ENCODE assay signal across 8 cellular contexts in genomic region chr17:19090058-19090772, GRCh38. TPM values are rescaled to one million over a fixed set of nuclear protein-coding genes. Genes with fewer than 3 reads are reported as not detected.
DNase-seq lines count a peak whose midpoint lies in the region; ATAC-seq, FAIRE-seq and TF ChIP-seq lines count a peak whose summit lies in the region.
"Not testable (repeated sequence)": the region's sequence is repeated elsewhere in the genome, so short reads cannot be mapped to it uniquely, and the experiment has no call there.
"Had no signal": no experiment of that assay in that cellular context is flagged by ENCODE, and none has a peak within 500 bp of the region (broad histone marks: within the 10 kb centered on the region; RNA-seq: fewer than 3 reads in every experiment).

No MANE protein-coding gene starts in this region.

- H2AFZ ChIP-seq in HCT116 (ENCODE audit: low read depth, low read length, poor library complexity, severe bottlenecking); PC-9; GM12878 (ENCODE audit: control insufficient read depth, low read depth, low read length): not testable (repeated sequence)

- H3K27me3 Mint-ChIP-seq in activated CD8-positive, alpha-beta T cell treated with anti-CD3 and anti-CD28 coated beads, Interleukin-2, amount 10 ng/mL, durations not matched to agents 7 days and 5 days (ENCODE audit: low read depth); natural killer cell treated with Interleukin-12 subunit alpha and Interleukin-12 subunit beta and Interleukin-15 and Interleukin-18, amount 100 ng/mL, for 72 hours: not testable (repeated sequence)

- not testable (repeated sequence) for H3K27me3 ChIP-seq in HCT116 (ENCODE audit: insufficient read depth, low read length); PC-9 (ENCODE audit: insufficient read depth, low read depth); GM12878 (replicated peaks in 1 of 2; ENCODE audit: control insufficient read depth in 2 of 2, insufficient read depth in 2 of 2, low read length in 1 of 2)

- H3K36me3 ChIP-seq in HCT116 (ENCODE audit: control insufficient read depth in 1 of 2, insufficient read depth in 2 of 2, low read length in 2 of 2); PC-9 (ENCODE audit: low read depth); GM12878 (ENCODE audit: control insufficient read depth in 2 of 2, insufficient read depth in 2 of 2, low read length in 1 of 2): not testable (repeated sequence)

- not testable (repeated sequence) for H3F3A ChIP-seq in PC-9 (ENCODE audit: insufficient read depth, low read depth)

- H3K4me1 ChIP-seq in HCT116 (ENCODE audit: control insufficient read depth in 1 of 2, insufficient read depth in 2 of 2, low read length in 2 of 2); PC-9 (replicated peaks; ENCODE audit: insufficient read depth); GM12878 (ENCODE audit: control insufficient read depth, insufficient read depth, low read length): not testable (repeated sequence)

- not testable (repeated sequence) for H3K79me2 ChIP-seq in HCT116 (ENCODE audit: insufficient read depth, low read length); PC-9 (ENCODE audit: low read depth); GM12878 (ENCODE audit: control insufficient read depth, insufficient read depth, low read length)

- not testable (repeated sequence) for H3K4me1 Mint-ChIP-seq in activated CD8-positive, alpha-beta T cell treated with anti-CD3 and anti-CD28 coated beads, Interleukin-2, amount 10 ng/mL, durations not matched to agents 7 days and 5 days (ENCODE audit: low read depth); natural killer cell treated with Interleukin-12 subunit alpha and Interleukin-12 subunit beta and Interleukin-15 and Interleukin-18, amount 100 ng/mL, for 72 hours (ENCODE audit: low read depth in 2 of 2)

- not testable (repeated sequence) for H3K9me3 Mint-ChIP-seq in activated CD8-positive, alpha-beta T cell treated with anti-CD3 and anti-CD28 coated beads, Interleukin-2, amount 10 ng/mL, durations not matched to agents 7 days and 5 days (ENCODE audit: insufficient read depth); natural killer cell treated with Interleukin-12 subunit alpha and Interleukin-12 subunit beta and Interleukin-15 and Interleukin-18, amount 100 ng/mL, for 72 hours

- POLR2A ChIA-PET in HCT116 (lab: Charles Lee); PC-9 (lab: Charles Lee; ENCODE audit: unreplicated experiment); activated CD8-positive, alpha-beta T cell treated with anti-CD3 and anti-CD28 coated beads, Interleukin-2, amount 10 ng/mL, durations not matched to agents 7 days and 5 days (lab: Charles Lee); GM12878 (lab: Charles Lee): not testable (repeated sequence)

- not testable (repeated sequence) for H3K27ac ChIP-seq in HCT116 (ENCODE audit: low read depth, low read length); PC-9; GM12878 (ENCODE audit: control insufficient read depth, insufficient read depth)

- no CpG with 5 or more reads among the region's 13 CpGs for WGBS in GM12878 (ENCODE audit: insufficient coverage, insufficient replicate concordance, low lambda C conversion rate, missing lambda C conversion rate)

- H3K9ac ChIP-seq in HCT116 (ENCODE audit: low read length); GM12878 (ENCODE audit: control insufficient read depth, insufficient read depth, low read length): not testable (repeated sequence)

- H3K9me3 ChIP-seq in HCT116 (ENCODE audit: control insufficient read depth in 1 of 2, insufficient read depth in 1 of 2, low read depth in 1 of 2, low read length in 2 of 2); PC-9 (ENCODE audit: insufficient read depth, low read depth); GM12878 (replicated peaks; ENCODE audit: control insufficient read depth, insufficient read depth, low read length): not testable (repeated sequence)

- RAD21 ChIA-PET in HCT116 (lab: Charles Lee; ENCODE audit: low non-redundant PET in 1 of 2, low total read pairs in 2 of 2, uncharacterized antibody in 2 of 2, unreplicated experiment in 2 of 2); GM12878 (lab: Charles Lee; ENCODE audit: unreplicated experiment): not testable (repeated sequence)

- H3K4me3 ChIP-seq in HCT116 (replicated peaks in 1 of 2; ENCODE audit: low read depth in 1 of 2, low read length in 2 of 2); PC-9; GM12878: not testable (repeated sequence)

- TF ChIP-seq POLR2A in GM18505 (IDR thresholded peaks at IDR 0.05; ENCODE audit: borderline replicate concordance, extremely low read depth, insufficient read depth, insufficient read length); HCT116 (IDR thresholded peaks at IDR 0.05; ENCODE audit: borderline replicate concordance, extremely low read depth, insufficient read depth, insufficient read length); GM12878 (IDR thresholded peaks at IDR 0.05; ENCODE audit: low read depth, low read length): not testable (repeated sequence)

- FAIRE-seq in GM12878 (lab: Jason Lieb, UNC), result not testable (repeated sequence)

- not testable (repeated sequence) for H3K4me3 Mint-ChIP-seq in activated CD8-positive, alpha-beta T cell treated with anti-CD3 and anti-CD28 coated beads, Interleukin-2, amount 10 ng/mL, durations not matched to agents 7 days and 5 days; natural killer cell treated with Interleukin-12 subunit alpha and Interleukin-12 subunit beta and Interleukin-15 and Interleukin-18, amount 100 ng/mL, for 72 hours

- SMC1A ChIA-PET in GM12878 (lab: Charles Lee; ENCODE audit: uncharacterized antibody, unreplicated experiment), result not testable (repeated sequence)

- TSS peak; percentile 62 for BruUV-seq in HCT116 (replicated peaks; lab: Mats Ljungman, UMichigan)
- TSS peak; percentile 15 for BruUV-seq in PC-9 (replicated peaks; lab: Mats Ljungman, UMichigan)
- BruUV-seq in GM12878 (replicated peaks; lab: Mats Ljungman, UMichigan), result TSS peak; percentile 67

- TF ChIP-seq EP300 in GM12878 (IDR thresholded peaks at IDR 0.05; ENCODE audit: borderline replicate concordance in 1 of 2, control insufficient read depth in 1 of 2, low read depth in 2 of 2, low read length in 2 of 2), result not testable (repeated sequence)

- not testable (repeated sequence) for H3K36me3 Mint-ChIP-seq in activated CD8-positive, alpha-beta T cell treated with anti-CD3 and anti-CD28 coated beads, Interleukin-2, amount 10 ng/mL, durations not matched to agents 7 days and 5 days (ENCODE audit: low read depth); natural killer cell treated with Interleukin-12 subunit alpha and Interleukin-12 subunit beta and Interleukin-15 and Interleukin-18, amount 100 ng/mL, for 72 hours

- in situ Hi-C loops in GM12878 (cut with MboI), result not testable (repeated sequence)

- intact Hi-C loops in HCT116 (cut with micrococcal nuclease); PC-9 (cut with micrococcal nuclease; ENCODE audit: unreplicated experiment); GM12878 (cut with micrococcal nuclease; ENCODE audit: unreplicated experiment): not testable (repeated sequence)

- ATAC-seq in GM18505 (IDR thresholded peaks at IDR 0.05; ENCODE audit: unreplicated experiment) (peak; percentile 37), GM19397 (IDR thresholded peaks at IDR 0.05; ENCODE audit: unreplicated experiment) (peak; percentile 52), HCT116 (peak; percentile 4; the same call in 1 of the 2 replicates), GM12878 (peak; percentile 83)
- ATAC-seq in activated CD8-positive, alpha-beta T cell treated with anti-CD3 and anti-CD28 coated beads, Interleukin-2, amount 10 ng/mL, durations not matched to agents 7 days and 5 days, result peak; percentile 56
- peak; percentile 50 to 59 for ATAC-seq in natural killer cell treated with Interleukin-12 subunit alpha and Interleukin-12 subunit beta and Interleukin-15 and Interleukin-18, amount 100 ng/mL, for 72 hours

- TF ChIP-seq RAD21 in HCT116 (IDR thresholded peaks at IDR 0.05; ENCODE audit: low read depth); GM12878 (IDR thresholded peaks at IDR 0.05; ENCODE audit: insufficient read depth, low read depth, low read length): not testable (repeated sequence)

- CTCF ChIA-PET in HCT116 (lab: Charles Lee); PC-9 (lab: Charles Lee); activated CD8-positive, alpha-beta T cell treated with anti-CD3 and anti-CD28 coated beads, Interleukin-2, amount 10 ng/mL, durations not matched to agents 7 days and 5 days (lab: Charles Lee); GM12878 (lab: Yijun Ruan, JAX): not testable (repeated sequence)

- not testable (repeated sequence) for DNase-seq in HCT116 (ENCODE audit: low read depth, low spot score); PC-9; activated CD8-positive, alpha-beta T cell treated with anti-CD3 and anti-CD28 coated beads, Interleukin-2, amount 10 ng/mL, durations not matched to agents 7 days and 5 days; GM12878 (ENCODE audit: low read depth, low spot score); natural killer cell treated with Interleukin-12 subunit alpha and Interleukin-12 subunit beta and Interleukin-15 and Interleukin-18, amount 100 ng/mL, for 72 hours (ENCODE audit: low spot score)

- TF ChIP-seq CTCF in HCT116 (IDR thresholded peaks at IDR 0.05 in 2 of 3, conservative IDR thresholded peaks at IDR 0.05 in 1 of 3; ENCODE audit: borderline replicate concordance in 1 of 3, insufficient read depth in 1 of 3, low read depth in 2 of 3, low read length in 2 of 3); PC-9 (conservative IDR thresholded peaks at IDR 0.05); GM12878 (IDR thresholded peaks at IDR 0.05 in 2 of 3, conservative IDR thresholded peaks at IDR 0.05 in 1 of 3; ENCODE audit: control insufficient read depth in 2 of 3, extremely low read depth in 1 of 3, insufficient read depth in 1 of 3, low read depth in 3 of 3, low read length in 3 of 3): not testable (repeated sequence)

- not testable (repeated sequence) for H3K27ac Mint-ChIP-seq in activated CD8-positive, alpha-beta T cell treated with anti-CD3 and anti-CD28 coated beads, Interleukin-2, amount 10 ng/mL, durations not matched to agents 7 days and 5 days; natural killer cell treated with Interleukin-12 subunit alpha and Interleukin-12 subunit beta and Interleukin-15 and Interleukin-18, amount 100 ng/mL, for 72 hours

- not testable (repeated sequence) for H3K4me2 ChIP-seq in HCT116 (ENCODE audit: low read length); PC-9; GM12878 (ENCODE audit: control insufficient read depth, insufficient read depth)

- H3K9me2 ChIP-seq in HCT116 (ENCODE audit: insufficient read depth); PC-9 (ENCODE audit: insufficient read depth): not testable (repeated sequence)

- not testable (repeated sequence) for H4K20me1 ChIP-seq in HCT116 (ENCODE audit: insufficient read depth); PC-9 (ENCODE audit: insufficient read depth); GM12878 (ENCODE audit: control insufficient read depth, insufficient read depth)

RNA-seq across cellular contexts. Expression of gene GRAPL, which starts 37.2 kb away (rescaled TPM):
- total RNA-seq in HCT116 (2021; ENCODE audit: unreplicated experiment), result 0.44 TPM
- not detected in 2 replicates for polyA plus RNA-seq in HCT116 (2012)
- total RNA-seq in PC-9 (2021), result 0.37 TPM in 1 of 2 replicates, not detected in the other
- 10 to 100 TPM; 13.6 to 16.8 TPM for total RNA-seq in activated CD8-positive, alpha-beta T cell treated with anti-CD3 and anti-CD28 coated beads, Interleukin-2, amount 10 ng/mL, durations not matched to agents 7 days and 5 days
- total RNA-seq in GM12878 (2013; cell fraction: nucleolus; rRNA removed), result 194 and 200 TPM in 2 replicates
- 18.7 and 21.2 TPM in 2 replicates for total RNA-seq in GM12878 (2014; rRNA removed)
- 35.1 and 37.3 TPM in 2 replicates for total RNA-seq in GM12878 (2014; rRNA removed; fragmentation: Illumina TruSeq; extraction: Trizol)
- total RNA-seq in GM12878 (2021), result 29.3 and 32.4 TPM in 2 replicates
- 12.7 TPM for polyA plus RNA-seq in GM12878 (2011; ENCODE audit: low read depth)
- 5.5 and 7.5 TPM in 2 replicates for polyA plus RNA-seq in GM12878 (2011; rRNA removed)
- polyA plus RNA-seq in GM12878 (2011; cell fraction: cytosol; rRNA removed), result 4.3 and 5.9 TPM in 2 replicates
- polyA plus RNA-seq in GM12878 (2011; cell fraction: nucleus; rRNA removed), result 18.7 and 26.5 TPM in 2 replicates
- 18.3 and 26.2 TPM in 2 replicates for polyA plus RNA-seq in GM12878 (2012)
- polyA plus RNA-seq in GM12878 (2014; fragmentation: Illumina TruSeq; extraction: Trizol), result 5.6 and 24.6 TPM in 2 replicates
- 1 to 10 TPM; 1.5 to 1.9 TPM for polyA plus RNA-seq in GM12878 (2014; fragmentation: Nextera tagmentation; extraction: Ambion mirVana)
- polyA plus RNA-seq in GM12878 (2014; rRNA removed), result 52.0 and 63.2 TPM in 2 replicates
- 1 to 10 TPM; 2.8 TPM for polyA plus RNA-seq in GM12878 (2016; fragmentation: Nextera tagmentation; extraction: Ambion mirVana)
- 8.1 and 14.8 TPM in 2 replicates for polyA minus RNA-seq in GM12878 (2011; rRNA and poly(A)+ RNA removed)
- polyA minus RNA-seq in GM12878 (2011; cell fraction: cytosol; rRNA and poly(A)+ RNA removed), result 2.4 and 2.9 TPM in 2 replicates
- 14.4 and 35.1 TPM in 2 replicates for polyA minus RNA-seq in GM12878 (2011; cell fraction: nucleus; rRNA and poly(A)+ RNA removed)
- 1 to 10 TPM; 5.3 to 9.6 TPM for total RNA-seq in natural killer cell treated with Interleukin-12 subunit alpha and Interleukin-12 subunit beta and Interleukin-15 and Interleukin-18, amount 100 ng/mL, for 72 hours
- total RNA-seq: H7 had no signal

RNA-seq across cellular contexts. Expression of gene GRAP, which starts 43.5 kb away (rescaled TPM):
- total RNA-seq in HCT116 (2021; ENCODE audit: unreplicated experiment), result 0.27 TPM
- 0.02 and 0.10 TPM in 2 replicates for polyA plus RNA-seq in HCT116 (2012)
- 0.48 and 0.93 TPM in 2 replicates for total RNA-seq in PC-9 (2021)
- total RNA-seq in activated CD8-positive, alpha-beta T cell treated with anti-CD3 and anti-CD28 coated beads, Interleukin-2, amount 10 ng/mL, durations not matched to agents 7 days and 5 days, result 10 to 100 TPM; 25.9 to 26.3 TPM
- total RNA-seq in GM12878 (2013; cell fraction: nucleolus; rRNA removed), result 20.9 and 22.9 TPM in 2 replicates
- 72.6 and 78.3 TPM in 2 replicates for total RNA-seq in GM12878 (2014; rRNA removed)
- 36.3 and 37.5 TPM in 2 replicates for total RNA-seq in GM12878 (2014; rRNA removed; fragmentation: Illumina TruSeq; extraction: Trizol)
- total RNA-seq in GM12878 (2021), result 50.4 and 51.2 TPM in 2 replicates
- 9.0 TPM for polyA plus RNA-seq in GM12878 (2011; ENCODE audit: low read depth)
- 11.0 and 18.5 TPM in 2 replicates for polyA plus RNA-seq in GM12878 (2011; rRNA removed)
- polyA plus RNA-seq in GM12878 (2011; cell fraction: cytosol; rRNA removed), result 27.0 and 33.8 TPM in 2 replicates
- 34.3 and 41.5 TPM in 2 replicates for polyA plus RNA-seq in GM12878 (2011; cell fraction: nucleus; rRNA removed)
- polyA plus RNA-seq in GM12878 (2012), result 29.0 and 29.6 TPM in 2 replicates
- polyA plus RNA-seq in GM12878 (2014; fragmentation: Illumina TruSeq; extraction: Trizol), result 31.2 and 40.1 TPM in 2 replicates
- 1 to 10 TPM in 1 of 2 experiments, under 1 TPM in 1; 0.58 to 1.7 TPM for polyA plus RNA-seq in GM12878 (2014; fragmentation: Nextera tagmentation; extraction: Ambion mirVana)
- polyA plus RNA-seq in GM12878 (2014; rRNA removed), result 65.2 and 72.3 TPM in 2 replicates
- 10 to 100 TPM; 30.6 to 35.6 TPM for polyA plus RNA-seq in GM12878 (2016; fragmentation: Nextera tagmentation; extraction: Ambion mirVana)
- polyA minus RNA-seq in GM12878 (2011; rRNA and poly(A)+ RNA removed), result 9.7 and 24.5 TPM in 2 replicates
- 9.0 and 9.9 TPM in 2 replicates for polyA minus RNA-seq in GM12878 (2011; cell fraction: cytosol; rRNA and poly(A)+ RNA removed)
- polyA minus RNA-seq in GM12878 (2011; cell fraction: nucleus; rRNA and poly(A)+ RNA removed), result 12.0 and 14.2 TPM in 2 replicates
- 10 to 100 TPM in 1 of 2 donors, 1 to 10 TPM in 1; 8.2 to 15.9 TPM for total RNA-seq in natural killer cell treated with Interleukin-12 subunit alpha and Interleukin-12 subunit beta and Interleukin-15 and Interleukin-18, amount 100 ng/mL, for 72 hours

Comparison
In these comparisons a context has a peak if more than half of its experiments do, and no peak if none do; other contexts are left out.
1. ATAC-seq: peak in every context shown above with its lines; median percentile 83 in GM12878; 56 in activated CD8-positive, alpha-beta T cell treated with anti-CD3 and anti-CD28 coated beads, Interleukin-2, amount 10 ng/mL, durations not matched to agents 7 days and 5 days; 54 in natural killer cell treated with Interleukin-12 subunit alpha and Interleukin-12 subunit beta and Interleukin-15 and Interleukin-18, amount 100 ng/mL, for 72 hours; 52 in GM19397; 37 in GM18505; 4 in HCT116.